17 cellular contexts compared by ENCODE assay signal in the genomic region with DNA sequence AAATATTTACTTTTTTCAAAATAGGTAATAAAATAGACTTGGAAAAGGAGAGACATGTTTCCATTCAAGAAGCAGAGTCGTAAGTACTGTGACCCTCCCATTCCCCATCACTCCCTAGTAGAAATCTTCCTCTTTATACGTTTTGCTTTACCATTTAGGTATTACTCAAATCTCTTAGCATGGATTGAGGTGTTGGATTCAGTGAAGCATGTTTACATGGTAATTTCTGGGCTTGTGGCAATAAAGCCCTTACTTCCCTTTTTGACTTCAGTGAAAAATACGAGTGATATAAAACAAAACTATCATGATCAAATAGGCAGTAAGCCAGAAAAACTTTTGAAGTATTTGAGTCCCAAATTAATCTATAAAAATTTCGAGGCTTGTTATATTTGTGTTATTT. TPM values are rescaled to one million over a fixed set of nuclear protein-coding genes. Genes with fewer than 3 reads are reported as not detected.
DNase-seq lines count a peak whose midpoint lies in the region; ATAC-seq and TF ChIP-seq lines count a peak whose summit lies in the region.
"Had no signal": no experiment of that assay in that cellular context is flagged by ENCODE, and none has a peak within 500 bp of the region (broad histone marks: within the 10 kb centered on the region; RNA-seq: fewer than 3 reads in every experiment).

No MANE protein-coding gene starts in this region.

- no peaks in the 10 kb centered on the region for H3K9me3 ChIP-seq in A673 (ENCODE audit: low read depth, low read length, poor library complexity, severe bottlenecking)
- no peaks in the 10 kb centered on the region for H3K9me3 ChIP-seq in OCI-LY3 (ENCODE audit: insufficient read depth, low read length)
- H3K9me3 ChIP-seq: gastrocnemius medialis, mucosa of descending colon, SJCRH30, testis had no signal

- POLR2A ChIA-PET in A673 (lab: Charles Lee; ENCODE audit: low non-redundant PET): no interaction called here

- TF ChIP-seq CTCF in A673 (conservative IDR thresholded peaks at IDR 0.05; ENCODE audit: low read depth, low read length) (no peak), OCI-LY3 (IDR thresholded peaks at IDR 0.05; ENCODE audit: low read depth, low read length) (no peak)

- peak overlapping the region; percentile 32 for H3K27ac ChIP-seq in A673 (ENCODE audit: low read depth, low read length, poor library complexity, severe bottlenecking)
- H3K27ac ChIP-seq in OCI-LY3 (ENCODE audit: low read length): no peak overlapping the region; the same call in 1 of the 2 replicates
- H3K27ac ChIP-seq: gastrocnemius medialis, parathyroid adenoma, SJCRH30, testis had no signal

- ATAC-seq in GM19043 (IDR thresholded peaks at IDR 0.05; ENCODE audit: low read depth, unreplicated experiment): peak; percentile 39
- ATAC-seq in HG03135 (IDR thresholded peaks at IDR 0.05; ENCODE audit: unreplicated experiment): peak; percentile 52
- ATAC-seq: gastrocnemius medialis, mucosa of descending colon had no signal

- H3K4me2 ChIP-seq in OCI-LY3 (ENCODE audit: low read length): peak overlapping the region; percentile 44

- DNase-seq in A673 (ENCODE audit: low spot score) (no peak), NCI-H526 treated with DMSO at 0.1 percent for 48 hours (lab: John Stamatoyannopoulos, UW) (no peak), activated T-cell treated with anti-CD3 and anti-CD28 coated beads for 4 hours (no peak), NCI-H82 (lab: John Stamatoyannopoulos, UW) (no peak), GM19240 (ENCODE audit: insufficient read length, low spot score) (no peak)
- DNase-seq: activated CD8-positive, alpha-beta memory T cell treated with anti-CD3 and anti-CD28 coated beads, Interleukin-2, amount 50 U/mL, for 4 hours; gastrocnemius medialis; GOT3; mucosa of descending colon; NCI-H1417 treated with DMSO at 0.1 percent for 48 hours; NCI-H69; SJCRH30; testis had no signal

- H3K36me3 ChIP-seq in A673 (ENCODE audit: insufficient read depth, low read length, poor library complexity, severe bottlenecking) (peaks cover 36% of the 10 kb centered on the region), OCI-LY3 (replicated peaks; ENCODE audit: low read depth, low read length) (peaks cover 26% of the 10 kb centered on the region)

- H2AFZ ChIP-seq in OCI-LY3 (ENCODE audit: low read depth, low read length): no peak overlapping the region
- H2AFZ ChIP-seq: parathyroid adenoma had no signal

- intact Hi-C loops in A673 (cut with micrococcal nuclease; ENCODE audit: unreplicated experiment): loop anchor here (10.0 kb wide), 1 partner anchor 493 kb away; a partner anchor contains a TSS

- H4K20me1 ChIP-seq in OCI-LY3 (ENCODE audit: insufficient read depth, low read length): peaks cover 46% of the 10 kb centered on the region

- H3K79me2 ChIP-seq in OCI-LY3 (ENCODE audit: low read length): peaks cover 29% of the 10 kb centered on the region
- H3K79me2 ChIP-seq: parathyroid adenoma had no signal

- H3K27me3 ChIP-seq in A673 (replicated peaks; ENCODE audit: insufficient read depth, low read depth, low read length, poor library complexity) (no peaks in the 10 kb centered on the region), OCI-LY3 (ENCODE audit: low read depth, low read length) (no peaks in the 10 kb centered on the region)
- H3K27me3 ChIP-seq: gastrocnemius medialis, SJCRH30, testis had no signal

- CTCF ChIA-PET in A673 (lab: Charles Lee): no interaction called here

- no TSS peak for BruUV-seq in A673 (replicated peaks; lab: Mats Ljungman, UMichigan)

- H3K4me3 ChIP-seq in A673 (ENCODE audit: low read depth, low read length, poor library complexity, severe bottlenecking): no peak overlapping the region
- no peak overlapping the region for H3K4me3 ChIP-seq in OCI-LY3 (ENCODE audit: low read length)
- H3K4me3 ChIP-seq: gastrocnemius medialis, mucosa of descending colon, SJCRH30, testis had no signal

- H3K9ac ChIP-seq in OCI-LY3 (ENCODE audit: low read length): no peak overlapping the region
- H3K9ac ChIP-seq: parathyroid adenoma had no signal

- H3K4me1 ChIP-seq in A673 (ENCODE audit: insufficient read depth, low read length, poor library complexity, severe bottlenecking) (peaks cover 40% of the 10 kb centered on the region), OCI-LY3 (ENCODE audit: low read length) (peaks cover 20% of the 10 kb centered on the region)
- H3K4me1 ChIP-seq: parathyroid adenoma, SJCRH30, testis had no signal

RNA-seq across cellular contexts. Expression of a gene that starts 27.3 kb away (rescaled TPM):
- total RNA-seq in A673 (2021): 105 and 109 TPM in 2 replicates

RNA-seq across cellular contexts. Expression of a gene that starts 57.6 kb away (rescaled TPM):
- 138 and 160 TPM in 2 replicates for total RNA-seq in A673 (2021)
